8 cellular contexts compared by ENCODE assay signal in genomic region chr19:18097217-18097992, GRCh38. TPM values are rescaled to one million over a fixed set of nuclear protein-coding genes. Genes with fewer than 3 reads are reported as not detected.
DNase-seq lines count a peak whose midpoint lies in the region; ATAC-seq and TF ChIP-seq lines count a peak whose summit lies in the region.

Gene MAST3, plus strand, starts transcription at chr19:18097778. Its CDS starts 15 bp downstream, at chr19:18097793.

- peaks cover 14% of the 10 kb centered on the region for H3K4me1 Mint-ChIP-seq in activated T-helper 17 cell treated with anti-CD3 and anti-CD28 coated beads, Interleukin-2, amount 50 U/mL, for 72 hours
- H3K4me1 Mint-ChIP-seq in nephron: peaks cover 20% of the 10 kb centered on the region
- H3K4me1 Mint-ChIP-seq in stimulated activated naive CD8-positive, alpha-beta T cell treated with anti-CD3 and anti-CD28 coated beads, Interleukin-15, Interleukin-2, amounts not matched to agents 100 ng/mL and 50 ng/mL, for 24 hours (ENCODE audit: low read depth): peaks cover 39% of the 10 kb centered on the region

- DNase-seq in AG10803 (ENCODE audit: low read depth): peak; percentile 68
- peak; percentile 96 for DNase-seq in RPMI8226
- DNase-seq in fibroblast of the aortic adventitia (ENCODE audit: low read depth): peak; percentile 58

- no peaks in the 10 kb centered on the region for H3K27me3 Mint-ChIP-seq in activated T-helper 17 cell treated with anti-CD3 and anti-CD28 coated beads, Interleukin-2, amount 50 U/mL, for 72 hours
- peaks cover 48% of the 10 kb centered on the region for H3K27me3 Mint-ChIP-seq in nephron (ENCODE audit: low read depth)
- H3K27me3 Mint-ChIP-seq in stimulated activated naive CD8-positive, alpha-beta T cell treated with anti-CD3 and anti-CD28 coated beads, Interleukin-15, Interleukin-2, amounts not matched to agents 100 ng/mL and 50 ng/mL, for 24 hours: no peaks in the 10 kb centered on the region

- H3K4me3 ChIP-seq in AG10803 (ENCODE audit: low read length): peak within 1 kb of the TSS; percentile 61
- H3K4me3 ChIP-seq in fibroblast of the aortic adventitia (ENCODE audit: low read depth, low read length): peak within 1 kb of the TSS; percentile 69

- TF ChIP-seq CTCF in AG10803 (conservative IDR thresholded peaks at IDR 0.05; ENCODE audit: low read length): no peak
- TF ChIP-seq CTCF in fibroblast of the aortic adventitia (IDR thresholded peaks at IDR 0.05; ENCODE audit: insufficient read depth, low read length): no peak
- TF ChIP-seq CTCF in nephron (IDR thresholded peaks at IDR 0.05; ENCODE audit: unreplicated experiment in 3 of 3): no peak

- peaks cover 43% of the 10 kb centered on the region for H3K36me3 Mint-ChIP-seq in activated T-helper 17 cell treated with anti-CD3 and anti-CD28 coated beads, Interleukin-2, amount 50 U/mL, for 72 hours (ENCODE audit: low read depth)
- no peaks in the 10 kb centered on the region for H3K36me3 Mint-ChIP-seq in nephron (ENCODE audit: low read depth)
- H3K36me3 Mint-ChIP-seq in stimulated activated naive CD8-positive, alpha-beta T cell treated with anti-CD3 and anti-CD28 coated beads, Interleukin-15, Interleukin-2, amounts not matched to agents 100 ng/mL and 50 ng/mL, for 24 hours (ENCODE audit: low read depth): no peaks in the 10 kb centered on the region

- H3K9me3 Mint-ChIP-seq in activated T-helper 17 cell treated with anti-CD3 and anti-CD28 coated beads, Interleukin-2, amount 50 U/mL, for 72 hours: no peaks in the 10 kb centered on the region
- no peaks in the 10 kb centered on the region for H3K9me3 Mint-ChIP-seq in nephron
- H3K9me3 Mint-ChIP-seq in stimulated activated naive CD8-positive, alpha-beta T cell treated with anti-CD3 and anti-CD28 coated beads, Interleukin-15, Interleukin-2, amounts not matched to agents 100 ng/mL and 50 ng/mL, for 24 hours: no peaks in the 10 kb centered on the region

- H3K27ac Mint-ChIP-seq in activated T-helper 17 cell treated with anti-CD3 and anti-CD28 coated beads, Interleukin-2, amount 50 U/mL, for 72 hours: peak within 1 kb of the TSS; percentile 88
- H3K27ac Mint-ChIP-seq in nephron: no peak within 1 kb of the TSS
- peak within 1 kb of the TSS; percentile 83 for H3K27ac Mint-ChIP-seq in stimulated activated naive CD8-positive, alpha-beta T cell treated with anti-CD3 and anti-CD28 coated beads, Interleukin-15, Interleukin-2, amounts not matched to agents 100 ng/mL and 50 ng/mL, for 24 hours

- peak; percentile 48 for ATAC-seq in GM19043 (IDR thresholded peaks at IDR 0.05; ENCODE audit: low read depth, unreplicated experiment)
- ATAC-seq in HG03565 (IDR thresholded peaks at IDR 0.05; ENCODE audit: unreplicated experiment): peak; percentile 51
- peak; percentile 92 for ATAC-seq in activated T-helper 17 cell treated with anti-CD3 and anti-CD28 coated beads, Interleukin-2, amount 50 U/mL, for 72 hours (replicated peaks)

- H3K4me3 Mint-ChIP-seq in activated T-helper 17 cell treated with anti-CD3 and anti-CD28 coated beads, Interleukin-2, amount 50 U/mL, for 72 hours: peak within 1 kb of the TSS; percentile 97
- H3K4me3 Mint-ChIP-seq in nephron: peak within 1 kb of the TSS; percentile 72 to 75 (median 75)
- peak within 1 kb of the TSS; percentile 88 for H3K4me3 Mint-ChIP-seq in stimulated activated naive CD8-positive, alpha-beta T cell treated with anti-CD3 and anti-CD28 coated beads, Interleukin-15, Interleukin-2, amounts not matched to agents 100 ng/mL and 50 ng/mL, for 24 hours

RNA-seq across cellular contexts. Expression of gene MAST3, which starts in this region (rescaled TPM):
- total RNA-seq in activated T-helper 17 cell treated with anti-CD3 and anti-CD28 coated beads, Interleukin-2, amount 50 U/mL, for 72 hours: 10 to 100 TPM; 23.5 to 46.6 TPM
- total RNA-seq in fibroblast of the aortic adventitia (ENCODE audit: low replicate concordance): 2.4 and 3.1 TPM in 2 replicates

Comparison
In these comparisons a context has a peak if more than half of its experiments do, and no peak if none do; other contexts are left out.
1. Peak in every context shown above with its lines: DNase-seq, ATAC-seq and H3K4me3 ChIP-seq.
2. H3K27ac Mint-ChIP-seq: peak in activated T-helper 17 cell treated with anti-CD3 and anti-CD28 coated beads, Interleukin-2, amount 50 U/mL, for 72 hours (single experiment) and stimulated activated naive CD8-positive, alpha-beta T cell treated with anti-CD3 and anti-CD28 coated beads, Interleukin-15, Interleukin-2, amounts not matched to agents 100 ng/mL and 50 ng/mL, for 24 hours (single experiment); none in nephron (0 of 3).